ENCODE assay signal across 11 cellular contexts in genomic region chr17:17002731-17003715, GRCh38. TPM values are rescaled to one million over a fixed set of nuclear protein-coding genes. Genes with fewer than 3 reads are reported as not detected.
A peak's percentile ranks its signal among the peaks of the same experiment; 100 is the strongest.
DNase-seq lines count a peak whose midpoint lies in the region; ATAC-seq, FAIRE-seq and TF ChIP-seq lines count a peak whose summit lies in the region.
"Not testable (repeated sequence)": the region's sequence is repeated elsewhere in the genome, so short reads cannot be mapped to it uniquely, and the experiment has no call there.
"Had no signal": no experiment of that assay in that cellular context is flagged by ENCODE, and none has a peak within 500 bp of the region (broad histone marks: within the 10 kb centered on the region; RNA-seq: fewer than 3 reads in every experiment).

No MANE protein-coding gene starts in this region.

- not testable (repeated sequence) for H3K27ac Mint-ChIP-seq in H9
- peak overlapping the region; percentile 50 for H3K27ac Mint-ChIP-seq in neural progenitor cell

- H3K9me3 Mint-ChIP-seq in H9, neural progenitor cell: not testable (repeated sequence)

- TF ChIP-seq EP300 in HepG2 (IDR thresholded peaks at IDR 0.05; ENCODE audit: low read depth in 2 of 2, low read length in 2 of 2); HepG2 (CRISPR knock-in tag; IDR thresholded peaks at IDR 0.05; ENCODE audit: borderline replicate concordance): not testable (repeated sequence)

- not testable (repeated sequence) for H3T11ph ChIP-seq in H9 (ENCODE audit: low read length)

- not testable (repeated sequence) for H3K36me3 Mint-ChIP-seq in H9 (ENCODE audit: insufficient read depth in 1 of 3, low read depth in 3 of 3); neural progenitor cell

- H4K5ac ChIP-seq in H9 (ENCODE audit: insufficient read length, low read depth, low read length) = not testable (repeated sequence)

- H3K18ac ChIP-seq in H9 (ENCODE audit: insufficient read length, low read depth, low read length) = not testable (repeated sequence)

- not testable (repeated sequence) for H3K4me1 ChIP-seq in H9 (ENCODE audit: insufficient read depth, low read length); neural progenitor cell
- H3K4me1 ChIP-seq in HepG2 (ENCODE audit: insufficient read depth, low read length) = peaks cover 19% of the 10 kb centered on the region

- not testable (repeated sequence) for H2BK20ac ChIP-seq in H9 (ENCODE audit: low read depth, low read length, poor library complexity, severe bottlenecking)

- H4K20me1 ChIP-seq in H9 (ENCODE audit: control insufficient read depth, insufficient read depth, insufficient read length); HepG2 (ENCODE audit: insufficient read depth, low read length); neural progenitor cell (ENCODE audit: low read depth): not testable (repeated sequence)

- no CpG with 5 or more reads among the region's 20 CpGs for WGBS in H9 (ENCODE audit: extremely low coverage, insufficient read length, low lambda C conversion rate)
- 64% methylated on average over 14 of the region's 20 CpGs for WGBS in HepG2 (ENCODE audit: low lambda C conversion rate)

- ATAC-seq in HepG2 = not testable (repeated sequence)

- not testable (repeated sequence) for H2AK5ac ChIP-seq in H9 (ENCODE audit: insufficient read length, low read length)

- not testable (repeated sequence) for H3K23me2 ChIP-seq in H9 (ENCODE audit: insufficient read length, low read depth, low read length, poor library complexity, severe bottlenecking)

- not testable (repeated sequence) for H3F3A ChIP-seq in neural progenitor cell (ENCODE audit: low read depth)

- not testable (repeated sequence) for H3K27me3 ChIP-seq in H9 (ENCODE audit: insufficient read depth, low read length); brain microvascular endothelial cell (replicated peaks); neural progenitor cell
- H3K27me3 ChIP-seq in HepG2 (ENCODE audit: control insufficient read depth in 1 of 2, insufficient read depth in 2 of 2, low read length in 2 of 2) = peaks cover 0 to 18% of the 10 kb centered on the region in 2 experiments; a peak in 4 of 5 replicates

- CTCF ChIA-PET in HepG2 (lab: Yijun Ruan, JAX; ENCODE audit: low intra/inter-chr PET ratio, low total read pairs) = not testable (repeated sequence)

- H3K4me3 Mint-ChIP-seq in H9, neural progenitor cell: not testable (repeated sequence)

- not testable (repeated sequence) for H3K14ac ChIP-seq in H9 (ENCODE audit: insufficient read depth, low read length)

- not testable (repeated sequence) for BruUV-seq in HepG2 (replicated peaks; lab: Mats Ljungman, UMichigan)

- not testable (repeated sequence) for H4K91ac ChIP-seq in H9 (ENCODE audit: insufficient read length, low read depth, low read length)

- in situ Hi-C loops in brain microvascular endothelial cell (cut with HindIII; ENCODE audit: low pct_ligation_motif_present, low sequenced_read_pairs) = not testable (repeated sequence)
- in situ Hi-C loops in HepG2 (cut with HindIII; ENCODE audit: extremely low pct_ligation_motif_present, low pct_unique_long_range_greater_than_20kb) = loop anchor here (5.0 to 10.0 kb wide), 2 partner anchors 139 to 312 kb away; no protein-coding TSS in a partner anchor

- not testable (repeated sequence) for H3K4me2 ChIP-seq in H9 (ENCODE audit: insufficient read depth, insufficient read length, low read length); HepG2 (ENCODE audit: low read depth, low read length); neural progenitor cell

- TF ChIP-seq RAD21 in HepG2 (CRISPR knock-in tag; IDR thresholded peaks at IDR 0.05) = not testable (repeated sequence)

- not testable (repeated sequence) for H3K9ac ChIP-seq in H9 (ENCODE audit: extremely low read depth, insufficient read length, low read length); HepG2 (ENCODE audit: insufficient read depth, low read depth, low read length); neural progenitor cell

- H2BK15ac ChIP-seq in H9 (ENCODE audit: low read depth, low read length) = not testable (repeated sequence)

- FAIRE-seq in HepG2 (lab: Jason Lieb, UNC) = not testable (repeated sequence)

- not testable (repeated sequence) for H3K56ac ChIP-seq in H9 (ENCODE audit: insufficient read length, low read depth, low read length)

- DNase-seq in COLO668 (lab: John Stamatoyannopoulos, UW; ENCODE audit: unreplicated experiment) (peak; percentile 34), H9 (peak; percentile 34), NCI-H146 treated with DMSO at 0.1 percent for 48 hours (lab: John Stamatoyannopoulos, UW; ENCODE audit: unreplicated experiment) (peak; percentile 19), NCI-H748 (lab: John Stamatoyannopoulos, UW; ENCODE audit: unreplicated experiment) (peak; percentile 90), brain microvascular endothelial cell (peak; percentile 24)
- DNase-seq in HepG2 (ENCODE audit: low spot score); neural progenitor cell (ENCODE audit: low spot score): not testable (repeated sequence)

- H2BK12ac ChIP-seq in H9 (ENCODE audit: insufficient read length, low read depth, low read length) = not testable (repeated sequence)

- not testable (repeated sequence) for H3K36me3 ChIP-seq in brain microvascular endothelial cell (replicated peaks); HepG2 (replicated peaks in 1 of 2; ENCODE audit: control insufficient read depth in 1 of 2, insufficient read depth in 2 of 2, low read length in 2 of 2); neural progenitor cell

- H3K4me3 ChIP-seq in brain microvascular endothelial cell (ENCODE audit: low read depth, low read length); HepG2 (replicated peaks in 1 of 3; ENCODE audit: insufficient read depth in 1 of 3, low read depth in 2 of 3, low read length in 3 of 3); neural progenitor cell: not testable (repeated sequence)

- POLR2A ChIA-PET in HepG2 (lab: Yijun Ruan, JAX) = not testable (repeated sequence)

- H3K79me1 ChIP-seq in H9 (ENCODE audit: insufficient read depth, low read depth, low read length, poor library complexity, severe bottlenecking) = not testable (repeated sequence)

- H3K23ac ChIP-seq in H9 (ENCODE audit: insufficient read length, low read depth, low read length) = not testable (repeated sequence)

- H3K4me1 Mint-ChIP-seq in H9 = peaks cover 11 to 19% of the 10 kb centered on the region in 2 experiments
- H3K4me1 Mint-ChIP-seq in neural progenitor cell = peaks cover 15% of the 10 kb centered on the region

- H3K79me2 ChIP-seq in H9 (ENCODE audit: insufficient read depth, low read length); HepG2 (ENCODE audit: insufficient read depth, low read length); neural progenitor cell (ENCODE audit: low read depth): not testable (repeated sequence)

- H3K4ac ChIP-seq in H9 (ENCODE audit: low read depth, low read length) = not testable (repeated sequence)

- intact Hi-C loops in HepG2 (cut with micrococcal nuclease; ENCODE audit: unreplicated experiment) = loop anchor here (2.0 to 5.0 kb wide), 3 partner anchors 39 to 309 kb away; partner anchors contain the start of gene MPRIP

- H2AFZ ChIP-seq in H9 (ENCODE audit: low read length); HepG2 (ENCODE audit: low read length); neural progenitor cell (replicated peaks): not testable (repeated sequence)

- TF ChIP-seq CTCF in H9 (conservative IDR thresholded peaks at IDR 0.05); brain microvascular endothelial cell (IDR thresholded peaks at IDR 0.05; ENCODE audit: low read depth, low read length, missing control alignments); HepG2 (CRISPR knock-in tag; IDR thresholded peaks at IDR 0.05); neural progenitor cell (IDR thresholded peaks at IDR 0.05): not testable (repeated sequence)

- not testable (repeated sequence) for H2BK5ac ChIP-seq in H9 (ENCODE audit: insufficient read length, low read length)

- H3K9me3 ChIP-seq in H9 (ENCODE audit: control insufficient read depth, low read depth, low read length); HepG2 (ENCODE audit: low read length); neural progenitor cell (ENCODE audit: low read depth): not testable (repeated sequence)

- not testable (repeated sequence) for H2BK120ac ChIP-seq in H9 (ENCODE audit: low read depth, low read length, poor library complexity, severe bottlenecking)

- not testable (repeated sequence) for H3K27ac ChIP-seq in H9 (ENCODE audit: insufficient read length, low read depth, low read length); brain microvascular endothelial cell; HepG2 (ENCODE audit: extremely low read length, insufficient read depth, low read length); neural progenitor cell

- not testable (repeated sequence) for H3K27me3 Mint-ChIP-seq in H9 (ENCODE audit: low read depth)
- peaks cover 13% of the 10 kb centered on the region for H3K27me3 Mint-ChIP-seq in neural progenitor cell (ENCODE audit: insufficient read depth, low read depth)

- H4K8ac ChIP-seq in H9 (replicated peaks; ENCODE audit: insufficient read length, low read depth, low read length) = not testable (repeated sequence)

- TF ChIP-seq POLR2A in HepG2 (IDR thresholded peaks at IDR 0.05; ENCODE audit: insufficient read depth in 1 of 2, low read depth in 2 of 2, low read length in 2 of 2) = not testable (repeated sequence)

RNA-seq across cellular contexts. Expression of gene TNFRSF13B, which starts 31.1 kb away (rescaled TPM):
- 0.11 and 0.28 TPM in 2 replicates for total RNA-seq in H9 (2021)
- not detected in 2 replicates for total RNA-seq in HepG2 (2016; rRNA removed; fragmentation: Illumina TruSeq; extraction: Trizol)
- total RNA-seq in HepG2 (2016; cell fraction: cytosol; rRNA removed; fragmentation: Illumina TruSeq; extraction: Trizol; ENCODE audit: low read depth) = not detected in 2 replicates
- not detected in 2 replicates for total RNA-seq in HepG2 (2016; cell fraction: insoluble cytoplasmic fraction; rRNA removed; fragmentation: Illumina TruSeq; extraction: Trizol)
- not detected in 2 replicates for total RNA-seq in HepG2 (2016; cell fraction: membrane; rRNA removed; fragmentation: Illumina TruSeq; extraction: Trizol)
- total RNA-seq in HepG2 (2016; cell fraction: nucleus; rRNA removed; fragmentation: Illumina TruSeq; extraction: Trizol) = not detected in 2 replicates
- polyA plus RNA-seq in HepG2 (2011; rRNA removed) = not detected in 2 replicates
- polyA plus RNA-seq in HepG2 (2011; cell fraction: cytosol; rRNA removed) = not detected in 2 replicates
- not detected in 2 replicates for polyA plus RNA-seq in HepG2 (2011; cell fraction: nucleus; rRNA removed)
- polyA plus RNA-seq in HepG2 (2012) = not detected in 2 replicates
- polyA plus RNA-seq in HepG2 (2016; cell fraction: cytosol; fragmentation: Illumina TruSeq; extraction: Trizol; ENCODE audit: low read depth) = not detected in 2 replicates
- not detected in 2 replicates for polyA plus RNA-seq in HepG2 (2016; cell fraction: insoluble cytoplasmic fraction; fragmentation: Illumina TruSeq; extraction: Trizol; ENCODE audit: low read depth)
- polyA plus RNA-seq in HepG2 (2016; cell fraction: membrane; fragmentation: Illumina TruSeq; extraction: Trizol; ENCODE audit: low read depth) = not detected in 2 replicates
- not detected in 2 replicates for polyA plus RNA-seq in HepG2 (2016; cell fraction: nucleus; fragmentation: Illumina TruSeq; extraction: Trizol; ENCODE audit: insufficient read depth, low read depth)
- 0.09 TPM in 1 of 2 replicates, not detected in the other for polyA minus RNA-seq in HepG2 (2011; rRNA and poly(A)+ RNA removed; ENCODE audit: low replicate concordance)
- polyA minus RNA-seq in HepG2 (2011; cell fraction: cytosol; rRNA and poly(A)+ RNA removed) = not detected in 2 replicates
- not detected in 2 replicates for polyA minus RNA-seq in HepG2 (2011; cell fraction: nucleus; rRNA and poly(A)+ RNA removed)
- not detected in 2 replicates for total RNA-seq in neural progenitor cell (ENCODE audit: low replicate concordance)
- total RNA-seq: Daoy; GM23248; NCI-H460; T-helper 1 cell treated with Interleukin-12 subunit alpha and Interleukin-12 subunit beta and Interleukin-4 antibody, amounts not matched to agents 30 ng/mL and 1 ng/mL, for 36 hours had no signal
- polyA plus RNA-seq: GM23248 had no signal

RNA-seq across cellular contexts. Expression of gene MPRIP, which starts 39.2 kb away (rescaled TPM):
- 129 and 132 TPM in 2 replicates for total RNA-seq in H9 (2021)
- total RNA-seq in HepG2 (2016; rRNA removed; fragmentation: Illumina TruSeq; extraction: Trizol) = 43.6 and 50.2 TPM in 2 replicates
- total RNA-seq in HepG2 (2016; cell fraction: cytosol; rRNA removed; fragmentation: Illumina TruSeq; extraction: Trizol; ENCODE audit: low read depth) = 15.5 and 22.4 TPM in 2 replicates
- total RNA-seq in HepG2 (2016; cell fraction: insoluble cytoplasmic fraction; rRNA removed; fragmentation: Illumina TruSeq; extraction: Trizol) = 35.4 and 49.2 TPM in 2 replicates
- total RNA-seq in HepG2 (2016; cell fraction: membrane; rRNA removed; fragmentation: Illumina TruSeq; extraction: Trizol) = 44.2 and 45.8 TPM in 2 replicates
- 44.0 and 52.2 TPM in 2 replicates for total RNA-seq in HepG2 (2016; cell fraction: nucleus; rRNA removed; fragmentation: Illumina TruSeq; extraction: Trizol)
- polyA plus RNA-seq in HepG2 (2011; rRNA removed) = 42.9 and 52.4 TPM in 2 replicates
- polyA plus RNA-seq in HepG2 (2011; cell fraction: cytosol; rRNA removed) = 27.7 and 33.6 TPM in 2 replicates
- 64.4 and 73.7 TPM in 2 replicates for polyA plus RNA-seq in HepG2 (2011; cell fraction: nucleus; rRNA removed)
- 45.3 and 47.7 TPM in 2 replicates for polyA plus RNA-seq in HepG2 (2012)
- polyA plus RNA-seq in HepG2 (2016; cell fraction: cytosol; fragmentation: Illumina TruSeq; extraction: Trizol; ENCODE audit: low read depth) = 21.2 and 23.7 TPM in 2 replicates
- 54.0 and 64.3 TPM in 2 replicates for polyA plus RNA-seq in HepG2 (2016; cell fraction: insoluble cytoplasmic fraction; fragmentation: Illumina TruSeq; extraction: Trizol; ENCODE audit: low read depth)
- 40.8 and 46.7 TPM in 2 replicates for polyA plus RNA-seq in HepG2 (2016; cell fraction: membrane; fragmentation: Illumina TruSeq; extraction: Trizol; ENCODE audit: low read depth)
- 98.9 and 100 TPM in 2 replicates for polyA plus RNA-seq in HepG2 (2016; cell fraction: nucleus; fragmentation: Illumina TruSeq; extraction: Trizol; ENCODE audit: insufficient read depth, low read depth)
- 85.4 and 275 TPM in 2 replicates for polyA minus RNA-seq in HepG2 (2011; rRNA and poly(A)+ RNA removed; ENCODE audit: low replicate concordance)
- 31.4 and 37.0 TPM in 2 replicates for polyA minus RNA-seq in HepG2 (2011; cell fraction: cytosol; rRNA and poly(A)+ RNA removed)
- polyA minus RNA-seq in HepG2 (2011; cell fraction: nucleus; rRNA and poly(A)+ RNA removed) = 58.5 and 70.9 TPM in 2 replicates
- total RNA-seq in neural progenitor cell (ENCODE audit: low replicate concordance) = 42.1 and 65.0 TPM in 2 replicates
